8 cellular contexts compared by ENCODE assay signal in genomic region chr11:68903631-68904457, GRCh38. TPM values are rescaled to one million over a fixed set of nuclear protein-coding genes. Genes with fewer than 3 reads are reported as not detected.
DNase-seq lines count a peak whose midpoint lies in the region; TF ChIP-seq lines count a peak whose summit lies in the region.

IGHMBP2 (plus strand) TSS chr11:68903891; CDS start chr11:68903953, 62 bp downstream.
MRPL21 (minus strand) TSS chr11:68903832; CDS start chr11:68903810, 22 bp downstream.

- POLR2A ChIA-PET in HEK293 (lab: Yijun Ruan, JAX): interaction anchor here (1.0 to 1.2 kb wide), 3 partner anchors 9 to 145 kb away, joined by 3 to 7 read pairs (median 3); partner anchors contain the start of gene TPCN2

- TF ChIP-seq CTCF in HEK293 (tag by site-specific recombination; IDR thresholded peaks at IDR 0.05) (no peak; the same call in 1 of the 2 replicates), NB4 (IDR thresholded peaks at IDR 0.05; ENCODE audit: low read depth, low read length) (no peak), adrenal gland (IDR thresholded peaks at IDR 0.05) (no peak), left ventricle myocardium inferior (IDR thresholded peaks at IDR 0.05; ENCODE audit: borderline replicate concordance) (no peak), prostate gland (IDR thresholded peaks at IDR 0.05) (peak in 1 of 4 experiments; percentile 9)

- DNase-seq in NB4 (ENCODE audit: low read depth) (peak; percentile 92), T-helper 1 cell (peak; percentile 52 to 86 (median 78)), adrenal gland (peak; percentile 81 to 90 (median 83)), left ventricle myocardium inferior (peak; percentile 88), prostate gland (ENCODE audit: low spot score) (peak; percentile 80), ureter (ENCODE audit: low spot score) (peak; percentile 87)

- peak within 1 kb of the TSS; percentile 40 for H3K27ac ChIP-seq in HEK293 (ENCODE audit: extremely low read depth, low read depth, low read length)
- H3K27ac ChIP-seq in adrenal gland: peak within 1 kb of the TSS in 4 of 5 donors; percentile 45 to 87 (median 76)
- H3K27ac ChIP-seq in left ventricle myocardium inferior (replicated peaks): peak within 1 kb of the TSS; percentile 92
- H3K27ac ChIP-seq in prostate gland: peak within 1 kb of the TSS; percentile 85 to 88

- H3K36me3 ChIP-seq in HEK293 (ENCODE audit: control insufficient read depth in 2 of 2, insufficient read depth in 1 of 2, low read length in 2 of 2): peaks cover 0 to 42% of the 10 kb centered on the region in 2 experiments; a peak in 2 of 3 replicates
- peaks cover 0 to 20% of the 10 kb centered on the region in 2 donors for H3K36me3 ChIP-seq in adrenal gland (replicated peaks in 1 of 2)
- peaks cover 43% of the 10 kb centered on the region for H3K36me3 ChIP-seq in left ventricle myocardium inferior
- peaks cover 0 to 5% of the 10 kb centered on the region in 2 donors for H3K36me3 ChIP-seq in prostate gland

- intact Hi-C loops in adrenal gland (cut with DNase I) (no loop called here), left ventricle myocardium inferior (cut with micrococcal nuclease) (no loop called here), prostate gland (cut with DNase I) (loop anchor here (5.0 kb wide), 1 partner anchor 183 kb away; no protein-coding TSS in a partner anchor)

- peak within 1 kb of the TSS; percentile 87 for H3K4me3 ChIP-seq in GM08714 (ENCODE audit: low read length)
- H3K4me3 ChIP-seq in HEK293 (ENCODE audit: low read depth, low read length): peak within 1 kb of the TSS; percentile 99
- H3K4me3 ChIP-seq in NB4 (ENCODE audit: low read depth, low read length): peak within 1 kb of the TSS; percentile 98
- H3K4me3 ChIP-seq in adrenal gland: peak within 1 kb of the TSS; percentile 73 to 99 (median 86)
- peak within 1 kb of the TSS; percentile 86 for H3K4me3 ChIP-seq in left ventricle myocardium inferior
- H3K4me3 ChIP-seq in prostate gland: peak within 1 kb of the TSS; percentile 79 to 91

- H3K9me3 ChIP-seq in HEK293 (ENCODE audit: control insufficient read depth, insufficient read depth, low read depth, low read length): no peaks in the 10 kb centered on the region
- H3K9me3 ChIP-seq in adrenal gland (replicated peaks in 1 of 3): no peaks in the 10 kb centered on the region
- no peaks in the 10 kb centered on the region for H3K9me3 ChIP-seq in left ventricle myocardium inferior (replicated peaks)
- no peaks in the 10 kb centered on the region for H3K9me3 ChIP-seq in prostate gland

- TF ChIP-seq POLR2A in NB4 (IDR thresholded peaks at IDR 0.05; ENCODE audit: extremely low read depth, insufficient read length): peak; percentile 87
- TF ChIP-seq POLR2A in adrenal gland (IDR thresholded peaks at IDR 0.05): peak; percentile 60 to 62
- peak; percentile 36 for TF ChIP-seq POLR2A in prostate gland (IDR thresholded peaks at IDR 0.05)

- CTCF ChIA-PET in HEK293 (lab: Yijun Ruan, JAX): interaction anchor here (0.6 to 0.8 kb wide), 2 partner anchors 25 to 208 kb away, joined by 3 to 4 read pairs; no protein-coding TSS in a partner anchor

- H3K4me1 ChIP-seq in HEK293 (ENCODE audit: control insufficient read depth, insufficient read depth, low read length) (no peaks in the 10 kb centered on the region), adrenal gland (replicated peaks in 1 of 2) (peaks cover 0 to 26% of the 10 kb centered on the region in 2 donors), left ventricle myocardium inferior (peaks cover 66% of the 10 kb centered on the region), prostate gland (replicated peaks) (no peaks in the 10 kb centered on the region)

- WGBS in adrenal gland, 4 donors: 0% methylated on average over 26 to 79 of the region's 79 CpGs
- under 1% methylated on average over 44 of the region's 79 CpGs for WGBS in prostate gland

- no peaks in the 10 kb centered on the region for H3K27me3 ChIP-seq in adrenal gland
- H3K27me3 ChIP-seq in left ventricle myocardium inferior (ENCODE audit: low read depth): no peaks in the 10 kb centered on the region
- H3K27me3 ChIP-seq in prostate gland (replicated peaks; ENCODE audit: insufficient read depth): no peaks in the 10 kb centered on the region

TF ChIP-seq in HEK293, 187 proteins besides CTCF, POLR2A, EP300 and RAD21 (continues in another document):
- TF ChIP-seq ZNF645 (tag by site-specific recombination; IDR thresholded peaks at IDR 0.05) (0 out of 2 replicates have a peak, but pooled peaks have one; percentile 14), OVOL3 (tag by site-specific recombination; IDR thresholded peaks at IDR 0.05) (no peak), MYNN (tag by site-specific recombination; IDR thresholded peaks at IDR 0.05; ENCODE audit: borderline replicate concordance) (no peak), ZNF138 (tag by site-specific recombination; IDR thresholded peaks at IDR 0.05; ENCODE audit: borderline replicate concordance) (no peak), ZNF37A (tag by site-specific recombination; IDR thresholded peaks at IDR 0.05) (no peak), ZNF530 (tag by site-specific recombination; IDR thresholded peaks at IDR 0.05; ENCODE audit: low read depth) (no peak), OSR2 (tag by site-specific recombination; IDR thresholded peaks at IDR 0.05) (no peak), ZNF660 (tag by site-specific recombination; IDR thresholded peaks at IDR 0.05) (peak; percentile 94), PRDM6 (tag by site-specific recombination; IDR thresholded peaks at IDR 0.05) (no peak), ZNF549 (tag by site-specific recombination; IDR thresholded peaks at IDR 0.05) (no peak)
- TF ChIP-seq, protein P1, sequence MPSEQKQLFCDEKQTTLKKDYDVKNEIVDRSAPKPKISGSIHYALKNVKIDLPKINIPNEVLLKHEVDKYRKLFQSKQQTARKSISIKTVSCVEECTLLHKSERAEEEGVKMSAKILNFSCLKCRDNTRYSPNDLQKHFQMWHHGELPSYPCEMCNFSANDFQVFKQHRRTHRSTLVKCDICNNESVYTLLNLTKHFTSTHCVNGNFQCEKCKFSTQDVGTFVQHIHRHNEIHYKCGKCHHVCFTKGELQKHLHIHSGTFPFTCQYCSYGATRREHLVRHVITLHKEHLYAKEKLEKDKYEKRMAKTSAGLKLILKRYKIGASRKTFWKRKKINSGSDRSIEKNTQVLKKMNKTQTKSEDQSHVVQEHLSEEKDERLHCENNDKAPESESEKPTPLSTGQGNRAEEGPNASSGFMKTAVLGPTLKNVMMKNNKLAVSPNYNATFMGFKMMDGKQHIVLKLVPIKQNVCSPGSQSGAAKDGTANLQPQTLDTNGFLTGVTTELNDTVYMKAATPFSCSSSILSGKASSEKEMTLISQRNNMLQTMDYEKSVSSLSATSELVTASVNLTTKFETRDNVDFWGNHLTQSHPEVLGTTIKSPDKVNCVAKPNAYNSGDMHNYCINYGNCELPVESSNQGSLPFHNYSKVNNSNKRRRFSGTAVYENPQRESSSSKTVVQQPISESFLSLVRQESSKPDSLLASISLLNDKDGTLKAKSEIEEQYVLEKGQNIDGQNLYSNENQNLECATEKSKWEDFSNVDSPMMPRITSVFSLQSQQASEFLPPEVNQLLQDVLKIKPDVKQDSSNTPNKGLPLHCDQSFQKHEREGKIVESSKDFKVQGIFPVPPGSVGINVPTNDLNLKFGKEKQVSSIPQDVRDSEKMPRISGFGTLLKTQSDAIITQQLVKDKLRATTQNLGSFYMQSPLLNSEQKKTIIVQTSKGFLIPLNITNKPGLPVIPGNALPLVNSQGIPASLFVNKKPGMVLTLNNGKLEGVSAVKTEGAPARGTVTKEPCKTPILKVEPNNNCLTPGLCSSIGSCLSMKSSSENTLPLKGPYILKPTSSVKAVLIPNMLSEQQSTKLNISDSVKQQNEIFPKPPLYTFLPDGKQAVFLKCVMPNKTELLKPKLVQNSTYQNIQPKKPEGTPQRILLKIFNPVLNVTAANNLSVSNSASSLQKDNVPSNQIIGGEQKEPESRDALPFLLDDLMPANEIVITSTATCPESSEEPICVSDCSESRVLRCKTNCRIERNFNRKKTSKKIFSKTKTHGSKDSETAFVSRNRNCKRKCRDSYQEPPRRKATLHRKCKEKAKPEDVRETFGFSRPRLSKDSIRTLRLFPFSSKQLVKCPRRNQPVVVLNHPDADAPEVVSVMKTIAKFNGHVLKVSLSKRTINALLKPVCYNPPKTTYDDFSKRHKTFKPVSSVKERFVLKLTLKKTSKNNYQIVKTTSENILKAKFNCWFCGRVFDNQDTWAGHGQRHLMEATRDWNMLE (tag by site-specific recombination; conservative IDR thresholded peaks at IDR 0.05; ENCODE audit: low read depth): peak; percentile 38; the same call in 1 of the 2 replicates

RNA-seq across cellular contexts. Expression of gene IGHMBP2, which starts in this region (rescaled TPM):
- total RNA-seq in adrenal gland (10 to 100 TPM in 7 of 8 donors, 1 to 10 TPM in 1; 9.4 to 21.0 (median 16.3) TPM), left ventricle myocardium inferior (13.2 TPM), prostate gland (10 to 100 TPM; 17.3 to 34.0 TPM), ureter (31.5 TPM)
- polyA plus RNA-seq in adrenal gland: 10 to 100 TPM in 2 of 3 donors, 1 to 10 TPM in 1; 8.7 to 40.6 (median 29.5) TPM

RNA-seq across cellular contexts. Expression of gene MRPL21, which starts in this region (rescaled TPM):
- total RNA-seq in adrenal gland: 10 to 100 TPM; 31.1 to 65.6 (median 44.3) TPM
- polyA plus RNA-seq in adrenal gland: 10 to 100 TPM; 46.7 to 77.8 (median 48.1) TPM
- total RNA-seq in left ventricle myocardium inferior: 121 TPM
- total RNA-seq in prostate gland: 10 to 100 TPM; 41.1 to 76.9 TPM
- total RNA-seq in ureter: 57.5 TPM

Comparison
In these comparisons a context has a peak if more than half of its experiments do, and no peak if none do; other contexts are left out.
1. Peak in every context shown above with its lines: DNase-seq, H3K4me3 ChIP-seq and H3K27ac ChIP-seq.
2. H3K27ac ChIP-seq: peak in every context shown above with its lines; median percentile 92 in left ventricle myocardium inferior; 86 in prostate gland; 76 in adrenal gland; 40 in HEK293.
3. POLR2A ChIP-seq: peak in every context shown above with its lines; median percentile 87 in NB4; 61 in adrenal gland; 36 in prostate gland.